In the genomic region with DNA sequence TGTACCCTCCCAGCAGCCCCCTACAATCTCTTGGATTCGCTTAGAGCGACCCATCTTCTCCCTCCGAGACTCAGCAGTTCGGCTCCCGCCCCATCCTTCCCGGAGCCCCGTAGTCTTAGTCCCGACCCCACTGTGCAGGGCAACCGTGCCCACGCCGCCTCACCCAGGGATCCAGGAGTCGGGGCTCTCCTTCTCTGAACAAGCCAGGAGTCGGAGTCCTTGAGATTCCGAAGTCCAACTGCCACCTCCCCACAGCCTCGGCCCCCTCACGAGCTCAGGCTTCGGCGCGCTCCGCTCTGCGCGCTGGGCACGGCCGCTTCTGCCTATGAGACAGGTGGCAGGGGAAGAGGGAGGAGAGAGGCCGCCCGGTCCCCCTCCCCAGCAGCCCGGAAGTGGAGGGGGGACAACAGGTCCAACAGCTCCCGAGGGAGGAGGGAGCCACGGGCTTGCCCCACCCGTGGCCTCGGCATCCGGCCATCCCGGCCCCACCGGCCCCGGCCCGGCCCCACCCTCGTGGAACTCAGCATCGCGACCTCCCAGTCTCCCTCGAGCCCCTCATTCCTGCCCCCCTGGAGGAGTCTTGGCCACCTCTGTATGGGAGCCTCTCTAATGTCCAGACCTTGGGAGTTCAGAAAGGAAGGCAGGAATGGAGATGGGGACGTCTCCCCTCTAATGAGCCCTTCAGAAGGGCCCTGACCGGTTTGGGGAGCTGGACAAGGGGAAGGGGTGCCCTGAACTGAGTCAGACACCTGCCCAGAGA, we compare ENCODE assay signal across 1 cellular context.
TF ChIP-seq lines count a peak whose summit lies in the region.

A gene (minus strand): TSS at position 321 of the 760 bp plus-strand sequence. CDS start 628 bp downstream, outside the sequence.

TF ChIP-seq in HepG2, 621 proteins besides CTCF, POLR2A, EP300 and RAD21 (continued from another document and continues in another):
- TF ChIP-seq, protein P1, sequence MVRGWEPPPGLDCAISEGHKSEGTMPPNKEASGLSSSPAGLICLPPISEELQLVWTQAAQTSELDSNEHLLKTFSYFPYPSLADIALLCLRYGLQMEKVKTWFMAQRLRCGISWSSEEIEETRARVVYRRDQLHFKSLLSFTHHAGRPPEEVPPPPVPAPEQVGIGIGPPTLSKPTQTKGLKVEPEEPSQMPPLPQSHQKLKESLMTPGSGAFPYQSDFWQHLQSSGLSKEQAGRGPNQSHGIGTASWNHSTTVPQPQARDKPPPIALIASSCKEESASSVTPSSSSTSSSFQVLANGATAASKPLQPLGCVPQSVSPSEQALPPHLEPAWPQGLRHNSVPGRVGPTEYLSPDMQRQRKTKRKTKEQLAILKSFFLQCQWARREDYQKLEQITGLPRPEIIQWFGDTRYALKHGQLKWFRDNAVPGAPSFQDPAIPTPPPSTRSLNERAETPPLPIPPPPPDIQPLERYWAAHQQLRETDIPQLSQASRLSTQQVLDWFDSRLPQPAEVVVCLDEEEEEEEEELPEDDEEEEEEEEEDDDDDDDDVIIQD (CRISPR knock-in tag; IDR thresholded peaks at IDR 0.05; ENCODE audit: low read depth), result no peak
- TF ChIP-seq ZNF782 (CRISPR knock-in tag; IDR thresholded peaks at IDR 0.05; ENCODE audit: borderline replicate concordance) (0 out of 2 replicates have a peak, but pooled peaks have one; percentile 0), ZNF234 (CRISPR knock-in tag; conservative IDR thresholded peaks at IDR 0.05) (no peak), NFKBIZ (CRISPR knock-in tag; IDR thresholded peaks at IDR 0.05) (no peak), POLR2AphosphoS5 (IDR thresholded peaks at IDR 0.05; ENCODE audit: low read depth, low read length) (no peak), TEAD3 (CRISPR knock-in tag; optimal IDR thresholded peaks at IDR 0.05; ENCODE audit: borderline replicate concordance) (no peak), ZNF274 (CRISPR knock-in tag; IDR thresholded peaks at IDR 0.05) (no peak), SATB2 (CRISPR knock-in tag; IDR thresholded peaks at IDR 0.05) (no peak), RFXAP (CRISPR knock-in tag; IDR thresholded peaks at IDR 0.05; ENCODE audit: borderline replicate concordance) (no peak), ZNF282 (IDR thresholded peaks at IDR 0.05; ENCODE audit: partially characterized antibody) (no peak), RBAK (CRISPR knock-in tag; IDR thresholded peaks at IDR 0.05) (no peak), RBM22 (optimal IDR thresholded peaks at IDR 0.05; ENCODE audit: low read length) (no peak), ZBTB1 (CRISPR knock-in tag; IDR thresholded peaks at IDR 0.05; ENCODE audit: borderline replicate concordance) (no peak), SAP130 (CRISPR knock-in tag; IDR thresholded peaks at IDR 0.05; ENCODE audit: low read depth) (peak; percentile 65), ZNF891 (CRISPR knock-in tag; IDR thresholded peaks at IDR 0.05) (0 out of 2 replicates have a peak, but pooled peaks have one; percentile 54), ZNF333 (CRISPR knock-in tag; IDR thresholded peaks at IDR 0.05; ENCODE audit: borderline replicate concordance) (no peak), ZNF614 (CRISPR knock-in tag; IDR thresholded peaks at IDR 0.05; ENCODE audit: borderline replicate concordance) (0 out of 2 replicates have a peak, but pooled peaks have one; percentile 2), HOXA9 (CRISPR knock-in tag; IDR thresholded peaks at IDR 0.05; ENCODE audit: borderline replicate concordance) (no peak), THAP11 (CRISPR knock-in tag; IDR thresholded peaks at IDR 0.05) (no peak; the same call in 1 of the 2 replicates), HNRNPH1 (optimal IDR thresholded peaks at IDR 0.05; ENCODE audit: low read depth, low read length) (no peak), ZBTB38 (CRISPR knock-in tag; IDR thresholded peaks at IDR 0.05) (peak; percentile 49; the same call in 1 of the 2 replicates), SIN3B (IDR thresholded peaks at IDR 0.05; ENCODE audit: low read length) (no peak), STAT5B (CRISPR knock-in tag; IDR thresholded peaks at IDR 0.05) (no peak; the same call in 1 of the 2 replicates), ZNF562 (CRISPR knock-in tag; IDR thresholded peaks at IDR 0.05; ENCODE audit: borderline replicate concordance) (no peak), POLR2G (IDR thresholded peaks at IDR 0.05; ENCODE audit: low read depth, low read length) (peak; percentile 62), NONO (IDR thresholded peaks at IDR 0.05) (no peak), NONO (CRISPR knock-in tag; conservative IDR thresholded peaks at IDR 0.05) (no peak; the same call in 1 of the 2 replicates), ZNF564 (CRISPR knock-in tag; IDR thresholded peaks at IDR 0.05) (peak; percentile 43; the same call in 1 of the 2 replicates), HOXA7 (CRISPR knock-in tag; IDR thresholded peaks at IDR 0.05) (no peak), SRY (CRISPR knock-in tag; IDR thresholded peaks at IDR 0.05) (0 out of 2 replicates have a peak, but pooled peaks have one; percentile 49), KAT8 (CRISPR knock-in tag; IDR thresholded peaks at IDR 0.05) (no peak)
- TF ChIP-seq, protein P2, sequence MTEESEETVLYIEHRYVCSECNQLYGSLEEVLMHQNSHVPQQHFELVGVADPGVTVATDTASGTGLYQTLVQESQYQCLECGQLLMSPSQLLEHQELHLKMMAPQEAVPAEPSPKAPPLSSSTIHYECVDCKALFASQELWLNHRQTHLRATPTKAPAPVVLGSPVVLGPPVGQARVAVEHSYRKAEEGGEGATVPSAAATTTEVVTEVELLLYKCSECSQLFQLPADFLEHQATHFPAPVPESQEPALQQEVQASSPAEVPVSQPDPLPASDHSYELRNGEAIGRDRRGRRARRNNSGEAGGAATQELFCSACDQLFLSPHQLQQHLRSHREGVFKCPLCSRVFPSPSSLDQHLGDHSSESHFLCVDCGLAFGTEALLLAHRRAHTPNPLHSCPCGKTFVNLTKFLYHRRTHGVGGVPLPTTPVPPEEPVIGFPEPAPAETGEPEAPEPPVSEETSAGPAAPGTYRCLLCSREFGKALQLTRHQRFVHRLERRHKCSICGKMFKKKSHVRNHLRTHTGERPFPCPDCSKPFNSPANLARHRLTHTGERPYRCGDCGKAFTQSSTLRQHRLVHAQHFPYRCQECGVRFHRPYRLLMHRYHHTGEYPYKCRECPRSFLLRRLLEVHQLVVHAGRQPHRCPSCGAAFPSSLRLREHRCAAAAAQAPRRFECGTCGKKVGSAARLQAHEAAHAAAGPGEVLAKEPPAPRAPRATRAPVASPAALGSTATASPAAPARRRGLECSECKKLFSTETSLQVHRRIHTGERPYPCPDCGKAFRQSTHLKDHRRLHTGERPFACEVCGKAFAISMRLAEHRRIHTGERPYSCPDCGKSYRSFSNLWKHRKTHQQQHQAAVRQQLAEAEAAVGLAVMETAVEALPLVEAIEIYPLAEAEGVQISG (CRISPR knock-in tag; IDR thresholded peaks at IDR 0.05), result peak; percentile 16; the same call in 1 of the 2 replicates
- TF ChIP-seq, protein P3, sequence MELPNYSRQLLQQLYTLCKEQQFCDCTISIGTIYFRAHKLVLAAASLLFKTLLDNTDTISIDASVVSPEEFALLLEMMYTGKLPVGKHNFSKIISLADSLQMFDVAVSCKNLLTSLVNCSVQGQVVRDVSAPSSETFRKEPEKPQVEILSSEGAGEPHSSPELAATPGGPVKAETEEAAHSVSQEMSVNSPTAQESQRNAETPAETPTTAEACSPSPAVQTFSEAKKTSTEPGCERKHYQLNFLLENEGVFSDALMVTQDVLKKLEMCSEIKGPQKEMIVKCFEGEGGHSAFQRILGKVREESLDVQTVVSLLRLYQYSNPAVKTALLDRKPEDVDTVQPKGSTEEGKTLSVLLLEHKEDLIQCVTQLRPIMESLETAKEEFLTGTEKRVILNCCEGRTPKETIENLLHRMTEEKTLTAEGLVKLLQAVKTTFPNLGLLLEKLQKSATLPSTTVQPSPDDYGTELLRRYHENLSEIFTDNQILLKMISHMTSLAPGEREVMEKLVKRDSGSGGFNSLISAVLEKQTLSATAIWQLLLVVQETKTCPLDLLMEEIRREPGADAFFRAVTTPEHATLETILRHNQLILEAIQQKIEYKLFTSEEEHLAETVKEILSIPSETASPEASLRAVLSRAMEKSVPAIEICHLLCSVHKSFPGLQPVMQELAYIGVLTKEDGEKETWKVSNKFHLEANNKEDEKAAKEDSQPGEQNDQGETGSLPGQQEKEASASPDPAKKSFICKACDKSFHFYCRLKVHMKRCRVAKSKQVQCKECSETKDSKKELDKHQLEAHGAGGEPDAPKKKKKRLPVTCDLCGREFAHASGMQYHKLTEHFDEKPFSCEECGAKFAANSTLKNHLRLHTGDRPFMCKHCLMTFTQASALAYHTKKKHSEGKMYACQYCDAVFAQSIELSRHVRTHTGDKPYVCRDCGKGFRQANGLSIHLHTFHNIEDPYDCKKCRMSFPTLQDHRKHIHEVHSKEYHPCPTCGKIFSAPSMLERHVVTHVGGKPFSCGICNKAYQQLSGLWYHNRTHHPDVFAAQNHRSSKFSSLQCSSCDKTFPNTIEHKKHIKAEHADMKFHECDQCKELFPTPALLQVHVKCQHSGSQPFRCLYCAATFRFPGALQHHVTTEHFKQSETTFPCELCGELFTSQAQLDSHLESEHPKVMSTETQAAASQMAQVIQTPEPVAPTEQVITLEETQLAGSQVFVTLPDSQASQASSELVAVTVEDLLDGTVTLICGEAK (IDR thresholded peaks at IDR 0.05), result no peak
- TF ChIP-seq, protein P3 (CRISPR knock-in tag; IDR thresholded peaks at IDR 0.05), result peak; percentile 60; the same call in 1 of the 2 replicates
- TF ChIP-seq, protein P4, sequence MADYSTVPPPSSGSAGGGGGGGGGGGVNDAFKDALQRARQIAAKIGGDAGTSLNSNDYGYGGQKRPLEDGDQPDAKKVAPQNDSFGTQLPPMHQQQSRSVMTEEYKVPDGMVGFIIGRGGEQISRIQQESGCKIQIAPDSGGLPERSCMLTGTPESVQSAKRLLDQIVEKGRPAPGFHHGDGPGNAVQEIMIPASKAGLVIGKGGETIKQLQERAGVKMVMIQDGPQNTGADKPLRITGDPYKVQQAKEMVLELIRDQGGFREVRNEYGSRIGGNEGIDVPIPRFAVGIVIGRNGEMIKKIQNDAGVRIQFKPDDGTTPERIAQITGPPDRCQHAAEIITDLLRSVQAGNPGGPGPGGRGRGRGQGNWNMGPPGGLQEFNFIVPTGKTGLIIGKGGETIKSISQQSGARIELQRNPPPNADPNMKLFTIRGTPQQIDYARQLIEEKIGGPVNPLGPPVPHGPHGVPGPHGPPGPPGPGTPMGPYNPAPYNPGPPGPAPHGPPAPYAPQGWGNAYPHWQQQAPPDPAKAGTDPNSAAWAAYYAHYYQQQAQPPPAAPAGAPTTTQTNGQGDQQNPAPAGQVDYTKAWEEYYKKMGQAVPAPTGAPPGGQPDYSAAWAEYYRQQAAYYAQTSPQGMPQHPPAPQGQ (CRISPR knock-in tag; IDR thresholded peaks at IDR 0.05; ENCODE audit: borderline replicate concordance), result no peak
- TF ChIP-seq, protein P5, sequence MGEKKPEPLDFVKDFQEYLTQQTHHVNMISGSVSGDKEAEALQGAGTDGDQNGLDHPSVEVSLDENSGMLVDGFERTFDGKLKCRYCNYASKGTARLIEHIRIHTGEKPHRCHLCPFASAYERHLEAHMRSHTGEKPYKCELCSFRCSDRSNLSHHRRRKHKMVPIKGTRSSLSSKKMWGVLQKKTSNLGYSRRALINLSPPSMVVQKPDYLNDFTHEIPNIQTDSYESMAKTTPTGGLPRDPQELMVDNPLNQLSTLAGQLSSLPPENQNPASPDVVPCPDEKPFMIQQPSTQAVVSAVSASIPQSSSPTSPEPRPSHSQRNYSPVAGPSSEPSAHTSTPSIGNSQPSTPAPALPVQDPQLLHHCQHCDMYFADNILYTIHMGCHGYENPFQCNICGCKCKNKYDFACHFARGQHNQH (CRISPR knock-in tag; IDR thresholded peaks at IDR 0.05), result peak; percentile 13; the same call in 1 of the 2 replicates
- TF ChIP-seq, protein P6, sequence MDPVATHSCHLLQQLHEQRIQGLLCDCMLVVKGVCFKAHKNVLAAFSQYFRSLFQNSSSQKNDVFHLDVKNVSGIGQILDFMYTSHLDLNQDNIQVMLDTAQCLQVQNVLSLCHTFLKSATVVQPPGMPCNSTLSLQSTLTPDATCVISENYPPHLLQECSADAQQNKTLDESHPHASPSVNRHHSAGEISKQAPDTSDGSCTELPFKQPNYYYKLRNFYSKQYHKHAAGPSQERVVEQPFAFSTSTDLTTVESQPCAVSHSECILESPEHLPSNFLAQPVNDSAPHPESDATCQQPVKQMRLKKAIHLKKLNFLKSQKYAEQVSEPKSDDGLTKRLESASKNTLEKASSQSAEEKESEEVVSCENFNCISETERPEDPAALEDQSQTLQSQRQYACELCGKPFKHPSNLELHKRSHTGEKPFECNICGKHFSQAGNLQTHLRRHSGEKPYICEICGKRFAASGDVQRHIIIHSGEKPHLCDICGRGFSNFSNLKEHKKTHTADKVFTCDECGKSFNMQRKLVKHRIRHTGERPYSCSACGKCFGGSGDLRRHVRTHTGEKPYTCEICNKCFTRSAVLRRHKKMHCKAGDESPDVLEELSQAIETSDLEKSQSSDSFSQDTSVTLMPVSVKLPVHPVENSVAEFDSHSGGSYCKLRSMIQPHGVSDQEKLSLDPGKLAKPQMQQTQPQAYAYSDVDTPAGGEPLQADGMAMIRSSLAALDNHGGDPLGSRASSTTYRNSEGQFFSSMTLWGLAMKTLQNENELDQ (CRISPR knock-in tag; IDR thresholded peaks at IDR 0.05; ENCODE audit: borderline replicate concordance), result no peak
- TF ChIP-seq, protein P7, sequence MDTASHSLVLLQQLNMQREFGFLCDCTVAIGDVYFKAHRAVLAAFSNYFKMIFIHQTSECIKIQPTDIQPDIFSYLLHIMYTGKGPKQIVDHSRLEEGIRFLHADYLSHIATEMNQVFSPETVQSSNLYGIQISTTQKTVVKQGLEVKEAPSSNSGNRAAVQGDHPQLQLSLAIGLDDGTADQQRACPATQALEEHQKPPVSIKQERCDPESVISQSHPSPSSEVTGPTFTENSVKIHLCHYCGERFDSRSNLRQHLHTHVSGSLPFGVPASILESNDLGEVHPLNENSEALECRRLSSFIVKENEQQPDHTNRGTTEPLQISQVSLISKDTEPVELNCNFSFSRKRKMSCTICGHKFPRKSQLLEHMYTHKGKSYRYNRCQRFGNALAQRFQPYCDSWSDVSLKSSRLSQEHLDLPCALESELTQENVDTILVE (CRISPR knock-in tag; IDR thresholded peaks at IDR 0.05), result no peak
